ENCODE assay signal across 31 cellular contexts in the genomic region with DNA sequence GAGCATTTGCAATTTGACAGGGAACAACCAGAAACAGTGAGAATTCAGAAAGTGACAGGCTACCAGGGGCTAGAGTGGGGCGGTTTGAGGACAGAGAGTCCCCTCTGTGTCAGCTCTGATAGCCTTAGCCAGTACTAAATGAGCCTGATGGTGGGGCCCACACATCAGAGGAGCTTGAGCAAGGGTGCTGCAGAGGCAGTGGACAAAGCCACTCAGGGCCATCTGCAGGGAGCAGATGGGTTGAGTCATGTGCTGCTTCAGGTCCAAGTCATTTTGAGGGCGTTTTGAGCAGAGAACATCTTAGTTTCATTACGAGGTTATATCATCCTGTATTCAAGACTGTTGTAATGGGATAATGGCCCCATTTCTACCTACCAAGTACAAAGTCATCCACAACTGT. TPM values are rescaled to one million over a fixed set of nuclear protein-coding genes. Genes with fewer than 3 reads are reported as not detected.
"Had no signal": no experiment of that assay in that cellular context is flagged by ENCODE, and none has a peak within 500 bp of the region (broad histone marks: within the 10 kb centered on the region; RNA-seq: fewer than 3 reads in every experiment).

No MANE protein-coding gene starts in this region.

- ATAC-seq: gastroesophageal sphincter; left colon; naive thymus-derived CD4-positive, alpha-beta T cell had no signal

- H3K36me3 ChIP-seq: gastroesophageal sphincter, prostate gland, sigmoid colon, stomach, thoracic aorta, transverse colon had no signal

- H3K27me3 ChIP-seq: sigmoid colon, stomach, transverse colon had no signal

- H3K27ac ChIP-seq: coronary artery, gastroesophageal sphincter, hepatocyte, parathyroid adenoma, prostate gland, sigmoid colon, skin epidermis, stomach, thoracic aorta, transverse colon had no signal

- DNase-seq: effector CD4-positive, alpha-beta T cell; endodermal cell; erythroblast; kidney; left colon; mammary epithelial cell; naive thymus-derived CD4-positive, alpha-beta T cell; nephron progenitor cell; retina; sigmoid colon; stimulated activated CD4-positive, alpha-beta T cell treated with anti-CD3 and anti-CD28 coated beads, Interleukin-2, amount 100 ng/mL, for 24 hours; stimulated activated naive CD4-positive, alpha-beta T cell; stomach; transverse colon had no signal

- H3K9me3 ChIP-seq: gastroesophageal sphincter, prostate gland, sigmoid colon, stomach, thoracic aorta, transverse colon had no signal

- H3K4me3 ChIP-seq: coronary artery, gastroesophageal sphincter, hepatocyte, prostate gland, sigmoid colon, skin epidermis, stomach, thoracic aorta, transverse colon had no signal

- H3K4me1 ChIP-seq: gastroesophageal sphincter, parathyroid adenoma, prostate gland, sigmoid colon, stomach, transverse colon had no signal

RNA-seq across cellular contexts. Expression of a gene that starts 7.7 kb away (rescaled TPM):
- total RNA-seq: chondrocyte; dermis microvascular lymphatic vessel endothelial cell; endodermal cell; endothelial cell of umbilical vein; fibroblast of lung; fibroblast of villous mesenchyme; gastroesophageal sphincter; hepatocyte; kidney; left colon; lower leg skin; mammary epithelial cell; mesenteric fat pad; mononuclear cell; naive thymus-derived CD4-positive, alpha-beta T cell; omental fat pad; prostate gland; sigmoid colon; stomach; thoracic aorta; transverse colon; ureter had no signal
- polyA plus RNA-seq: endothelial cell of umbilical vein; fibroblast of lung; hepatocyte; mammary epithelial cell; naive thymus-derived CD4-positive, alpha-beta T cell; sigmoid colon; stomach had no signal
